In the genomic region with DNA sequence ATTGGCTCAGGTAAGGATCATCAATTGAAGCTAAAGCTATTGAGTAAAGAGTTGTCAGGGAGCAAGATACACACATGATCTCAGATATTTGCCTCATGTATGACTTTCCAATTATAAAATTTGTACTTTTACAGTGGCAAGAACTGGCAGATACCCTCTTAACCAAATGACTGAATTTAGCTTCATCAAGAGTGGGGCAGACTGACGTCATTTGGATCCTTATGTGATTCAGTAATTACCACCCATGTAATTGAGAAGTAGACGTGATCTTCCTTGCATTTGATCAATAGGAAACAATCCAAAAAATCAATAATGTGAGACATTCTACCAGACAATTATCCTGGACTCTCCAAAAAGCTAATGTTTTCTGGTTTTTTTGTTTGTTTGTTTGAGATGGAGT, we compare ENCODE assay signal across 39 cellular contexts. TPM values are rescaled to one million over a fixed set of nuclear protein-coding genes. Genes with fewer than 3 reads are reported as not detected.
"Had no signal": no experiment of that assay in that cellular context is flagged by ENCODE, and none has a peak within 500 bp of the region (broad histone marks: within the 10 kb centered on the region; RNA-seq: fewer than 3 reads in every experiment).

No MANE protein-coding gene starts in this region.

- H3K27me3 ChIP-seq: adrenal gland, ascending aorta, body of pancreas, brain microvascular endothelial cell, breast epithelium, cardiac muscle cell had no signal

- H3K27ac ChIP-seq: adrenal gland, ascending aorta, body of pancreas, brain microvascular endothelial cell, breast epithelium, cardiac muscle cell had no signal

- H3K36me3 ChIP-seq: adrenal gland, ascending aorta, brain microvascular endothelial cell, breast epithelium, cardiac muscle cell had no signal

- FAIRE-seq: astrocyte, bronchial epithelial cell had no signal

- H3K9me3 ChIP-seq: adrenal gland, ascending aorta, body of pancreas, breast epithelium had no signal

- DNase-seq: activated effector memory CD4-positive, alpha-beta T cell treated with anti-CD3 and anti-CD28 coated beads, Interleukin-2, amount 50 U/mL, for 16 hours; activated effector memory CD4-positive, alpha-beta T cell treated with Interleukin-2 at 50 U/mL for 16 hours; activated gamma-delta T cell; activated gamma-delta T cell treated with Interleukin-2 at 50 U/mL for 16 hours; activated naive CD4-positive, alpha-beta T cell; activated naive CD4-positive, alpha-beta T cell treated with anti-CD3 and anti-CD28 coated beads for 36 hours; activated naive CD4-positive, alpha-beta T cell treated with anti-CD3 and anti-CD28 coated beads, Interleukin-2, amount 10 ng/mL, durations not matched to agents 7 days and 5 days; activated naive CD4-positive, alpha-beta T cell treated with anti-CD3 and anti-CD28 coated beads, Interleukin-2, amount 50 U/mL, for 16 hours; activated naive CD4-positive, alpha-beta T cell treated with Interleukin-2 at 50 U/mL for 16 hours; activated naive CD8-positive, alpha-beta T cell treated with anti-CD3 and anti-CD28 coated beads for 36 hours; activated naive CD8-positive, alpha-beta T cell treated with anti-CD3 and anti-CD28 coated beads, Interleukin-2, amount 10 ng/mL, durations not matched to agents 7 days and 5 days; activated naive CD8-positive, alpha-beta T cell treated with anti-CD3 and anti-CD28 coated beads, Interleukin-2, amount 50 U/mL, for 24 hours; activated T-cell treated with anti-CD3 and anti-CD28 coated beads, Interleukin-2, amount 50 U/mL, for 24 hours; activated T-cell treated with anti-CD3 and anti-CD28 coated beads, Interleukin-2, amount 50 U/mL, for 4 hours; activated T-cell treated with anti-CD3 and anti-CD28 coated beads, Interleukin-2, amount 50 U/mL, for 48 hours; activated T-cell treated with anti-CD3 and anti-CD28 coated beads, Interleukin-2, amount 50 U/mL, for 72 hours; adrenal gland; amniotic stem cell; amygdala; anterior cingulate cortex; aorta; body of pancreas; brain microvascular endothelial cell; caudate nucleus; central memory CD4-positive, alpha-beta T cell; cerebellar nuclear complex had no signal

- H3K4me3 ChIP-seq: adrenal gland, ascending aorta, body of pancreas, breast epithelium, cardiac muscle cell had no signal

- H3K4me1 ChIP-seq: adrenal gland, ascending aorta, body of pancreas, breast epithelium had no signal

- ATAC-seq: activated naive CD4-positive, alpha-beta T cell treated with anti-CD3 and anti-CD28 coated beads, Interleukin-2, amount 50 U/mL, for 72 hours; activated naive CD8-positive, alpha-beta T cell treated with anti-CD3 and anti-CD28 coated beads, Interleukin-2, amount 50 U/mL, for 24 hours; activated T-cell treated with anti-CD3 and anti-CD28 coated beads, Interleukin-2, amount 50 U/mL, for 4 hours; activated T-cell treated with anti-CD3 and anti-CD28 coated beads, Interleukin-2, amount 50 U/mL, for 72 hours; activated T-helper 17 cell treated with anti-CD3 and anti-CD28 coated beads, Interleukin-2, amount 50 U/mL, for 72 hours; body of pancreas had no signal

RNA-seq across cellular contexts. Expression of a gene that starts 8.9 kb away (rescaled TPM):
- total RNA-seq: activated naive CD4-positive, alpha-beta T cell treated with anti-CD3 and anti-CD28 coated beads for 36 hours; activated naive CD4-positive, alpha-beta T cell treated with anti-CD3 and anti-CD28 coated beads, Interleukin-2, amount 50 U/mL, for 72 hours; activated naive CD8-positive, alpha-beta T cell treated with anti-CD3 and anti-CD28 coated beads for 36 hours; activated naive CD8-positive, alpha-beta T cell treated with anti-CD3 and anti-CD28 coated beads, Interleukin-2, amount 10 ng/mL, durations not matched to agents 7 days and 5 days; activated T-cell treated with anti-CD3 and anti-CD28 coated beads, Interleukin-2, amount 50 U/mL, for 4 hours; activated T-cell treated with anti-CD3 and anti-CD28 coated beads, Interleukin-2, amount 50 U/mL, for 72 hours; activated T-helper 1 cell treated with anti-CD3 and anti-CD28 coated beads, Interleukin-12 subunit alpha, Interleukin-12 subunit beta, Interleukin-2, Interleukin-4 antibody, amounts not matched to agents 30 ng/mL and 10 ng/mL and 1 ng/mL, durations not matched to agents 14 hours and 24 hours and 36 hours; activated T-helper 17 cell treated with anti-CD3 and anti-CD28 coated beads, Interleukin-2, amount 50 U/mL, for 72 hours; activated T-helper 2 cell treated with anti-CD3 and anti-CD28 coated beads, Interferon-gamma antibody, Interleukin-2, Interleukin-4, amounts not matched to agents 10 μg/mL and 5 μg/mL and 100 μg/mL, durations not matched to agents 14 hours and 24 hours and 36 hours; adrenal gland; aorta; ascending aorta; astrocyte; body of pancreas; breast epithelium; bronchial epithelial cell; cardiac muscle cell; cardiac septum; cerebellum; chondrocyte had no signal
- polyA plus RNA-seq: adipose tissue, adrenal gland, aorta, cardiac muscle cell had no signal
